In the genomic region with DNA sequence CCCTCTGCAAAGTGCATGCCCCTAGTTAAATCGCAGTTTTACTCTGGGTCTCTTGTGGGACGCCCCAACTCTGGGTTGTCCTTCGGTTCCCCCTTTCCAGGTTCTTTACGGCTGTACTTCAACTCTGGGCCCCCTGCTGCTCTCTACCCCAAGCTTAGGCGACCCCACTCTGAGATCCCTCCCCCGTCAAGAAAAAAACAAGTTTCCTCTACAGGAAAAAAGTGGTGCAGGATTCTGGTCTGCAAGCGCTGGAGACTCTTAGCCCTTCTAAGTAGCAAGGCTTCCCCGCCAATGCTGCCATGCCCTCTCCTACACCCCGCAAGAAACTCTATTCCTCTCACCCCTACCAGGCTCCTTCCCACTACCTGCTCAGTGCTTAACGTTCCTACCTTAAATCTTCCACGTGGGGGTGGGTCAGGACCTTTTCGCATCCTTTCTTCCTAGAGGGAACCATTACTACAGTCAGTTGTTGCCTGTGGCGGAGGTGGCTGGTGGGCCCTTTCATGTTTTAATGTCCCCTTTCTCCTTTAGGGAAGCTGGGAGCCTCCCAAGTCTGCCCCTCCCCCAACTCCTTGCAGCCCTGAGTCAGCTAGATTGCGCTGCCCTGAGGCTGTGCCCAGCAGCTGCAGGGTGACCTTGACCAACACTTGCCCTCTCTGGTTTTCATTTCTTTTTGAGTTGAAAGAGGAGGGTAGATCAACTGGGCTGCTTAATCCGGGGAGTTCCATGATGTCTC, we compare ENCODE assay signal across 1 cellular context.
TF ChIP-seq lines count a peak whose summit lies in the region.

No MANE protein-coding gene starts in this region.

TF ChIP-seq in SK-N-SH treated with all-trans-retinoic acid at 6 μM for 48 hours, 23 proteins besides CTCF, POLR2A, EP300 and RAD21 (continued from another document):
- TF ChIP-seq, protein P1, sequence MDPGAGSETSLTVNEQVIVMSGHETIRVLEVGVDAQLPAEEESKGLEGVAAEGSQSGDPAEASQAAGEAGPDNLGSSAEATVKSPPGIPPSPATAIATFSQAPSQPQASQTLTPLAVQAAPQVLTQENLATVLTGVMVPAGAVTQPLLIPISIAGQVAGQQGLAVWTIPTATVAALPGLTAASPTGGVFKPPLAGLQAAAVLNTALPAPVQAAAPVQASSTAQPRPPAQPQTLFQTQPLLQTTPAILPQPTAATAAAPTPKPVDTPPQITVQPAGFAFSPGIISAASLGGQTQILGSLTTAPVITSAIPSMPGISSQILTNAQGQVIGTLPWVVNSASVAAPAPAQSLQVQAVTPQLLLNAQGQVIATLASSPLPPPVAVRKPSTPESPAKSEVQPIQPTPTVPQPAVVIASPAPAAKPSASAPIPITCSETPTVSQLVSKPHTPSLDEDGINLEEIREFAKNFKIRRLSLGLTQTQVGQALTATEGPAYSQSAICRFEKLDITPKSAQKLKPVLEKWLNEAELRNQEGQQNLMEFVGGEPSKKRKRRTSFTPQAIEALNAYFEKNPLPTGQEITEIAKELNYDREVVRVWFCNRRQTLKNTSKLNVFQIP (CRISPR knock-in tag; IDR thresholded peaks at IDR 0.05; ENCODE audit: borderline replicate concordance, low read depth) = no peak
- TF ChIP-seq ZNF8 (CRISPR knock-in tag; IDR thresholded peaks at IDR 0.05) (no peak), ZNF70 (CRISPR knock-in tag; IDR thresholded peaks at IDR 0.05) (no peak), SNAI2 (CRISPR knock-in tag; IDR thresholded peaks at IDR 0.05) (no peak), GLIS3 (CRISPR knock-in tag; IDR thresholded peaks at IDR 0.05) (no peak), OSR1 (CRISPR knock-in tag; IDR thresholded peaks at IDR 0.05) (no peak), TOX (CRISPR knock-in tag; IDR thresholded peaks at IDR 0.05; ENCODE audit: borderline replicate concordance) (no peak), ESRRG (CRISPR knock-in tag; IDR thresholded peaks at IDR 0.05) (no peak), ARNTL (CRISPR knock-in tag; IDR thresholded peaks at IDR 0.05; ENCODE audit: borderline replicate concordance, low read depth) (no peak)
- TF ChIP-seq, protein P2, sequence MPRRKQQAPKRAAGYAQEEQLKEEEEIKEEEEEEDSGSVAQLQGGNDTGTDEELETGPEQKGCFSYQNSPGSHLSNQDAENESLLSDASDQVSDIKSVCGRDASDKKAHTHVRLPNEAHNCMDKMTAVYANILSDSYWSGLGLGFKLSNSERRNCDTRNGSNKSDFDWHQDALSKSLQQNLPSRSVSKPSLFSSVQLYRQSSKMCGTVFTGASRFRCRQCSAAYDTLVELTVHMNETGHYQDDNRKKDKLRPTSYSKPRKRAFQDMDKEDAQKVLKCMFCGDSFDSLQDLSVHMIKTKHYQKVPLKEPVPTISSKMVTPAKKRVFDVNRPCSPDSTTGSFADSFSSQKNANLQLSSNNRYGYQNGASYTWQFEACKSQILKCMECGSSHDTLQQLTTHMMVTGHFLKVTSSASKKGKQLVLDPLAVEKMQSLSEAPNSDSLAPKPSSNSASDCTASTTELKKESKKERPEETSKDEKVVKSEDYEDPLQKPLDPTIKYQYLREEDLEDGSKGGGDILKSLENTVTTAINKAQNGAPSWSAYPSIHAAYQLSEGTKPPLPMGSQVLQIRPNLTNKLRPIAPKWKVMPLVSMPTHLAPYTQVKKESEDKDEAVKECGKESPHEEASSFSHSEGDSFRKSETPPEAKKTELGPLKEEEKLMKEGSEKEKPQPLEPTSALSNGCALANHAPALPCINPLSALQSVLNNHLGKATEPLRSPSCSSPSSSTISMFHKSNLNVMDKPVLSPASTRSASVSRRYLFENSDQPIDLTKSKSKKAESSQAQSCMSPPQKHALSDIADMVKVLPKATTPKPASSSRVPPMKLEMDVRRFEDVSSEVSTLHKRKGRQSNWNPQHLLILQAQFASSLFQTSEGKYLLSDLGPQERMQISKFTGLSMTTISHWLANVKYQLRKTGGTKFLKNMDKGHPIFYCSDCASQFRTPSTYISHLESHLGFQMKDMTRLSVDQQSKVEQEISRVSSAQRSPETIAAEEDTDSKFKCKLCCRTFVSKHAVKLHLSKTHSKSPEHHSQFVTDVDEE (CRISPR knock-in tag; IDR thresholded peaks at IDR 0.05) = no peak
